14 cellular contexts compared by ENCODE assay signal in the genomic region with DNA sequence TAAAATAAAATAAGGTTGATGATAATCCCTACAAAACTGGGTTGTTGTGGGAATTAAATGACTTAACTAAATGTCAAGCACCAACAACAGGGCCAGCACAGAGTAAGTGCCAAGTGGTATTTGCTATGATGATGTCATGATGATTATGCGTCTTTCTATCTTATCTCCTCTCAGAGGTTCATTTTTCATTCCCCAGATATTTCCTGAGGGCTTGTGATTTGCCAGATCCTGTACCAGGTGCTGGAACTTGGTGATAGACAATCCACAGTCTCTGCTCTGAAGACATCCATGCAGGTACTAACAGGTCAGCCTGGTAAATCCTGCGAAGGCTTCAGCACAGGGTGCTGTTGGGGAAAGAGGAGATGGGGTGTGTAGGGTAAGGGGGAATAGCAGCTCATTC. TPM values are rescaled to one million over a fixed set of nuclear protein-coding genes. Genes with fewer than 3 reads are reported as not detected.
DNase-seq lines count a peak whose midpoint lies in the region; ATAC-seq, FAIRE-seq and TF ChIP-seq lines count a peak whose summit lies in the region.
"Had no signal": no experiment of that assay in that cellular context is flagged by ENCODE, and none has a peak within 500 bp of the region (broad histone marks: within the 10 kb centered on the region; RNA-seq: fewer than 3 reads in every experiment).

No MANE protein-coding gene starts in this region.

- intact Hi-C loops in Right ventricle myocardium inferior (cut with DNase I) (no loop called here), heart right ventricle (cut with DNase I) (loop anchor here in 4 of 10 donors (5.0 to 10.0 kb wide), 2 partner anchors 49 to 51 kb away; no protein-coding TSS in a partner anchor), lower leg skin (cut with DNase I; ENCODE audit: low total_unique reads) (no loop called here)

- H3K27ac ChIP-seq in cardiac muscle cell (peak overlapping the region; percentile 79), heart right ventricle (peak overlapping the region in 5 of 10 donors; percentile 18 to 61 (median 43))

- H3K4me3 ChIP-seq in cardiac muscle cell (no peak overlapping the region), heart right ventricle (no peak overlapping the region), lower leg skin (ENCODE audit: low read depth, poor library complexity, severe bottlenecking) (no peak overlapping the region)

- ATAC-seq in Right ventricle myocardium inferior: no peak
- no peak for ATAC-seq in T-helper 17 cell
- ATAC-seq in heart right ventricle: peak; percentile 20 to 76 (median 44)
- ATAC-seq: effector memory CD8-positive, alpha-beta T cell had no signal

- no peak for TF ChIP-seq POLR2A in lower leg skin (IDR thresholded peaks at IDR 0.05)

- no peaks in the 10 kb centered on the region for H3K9me3 ChIP-seq in cardiac muscle cell (ENCODE audit: low read depth)
- H3K9me3 ChIP-seq in T-helper 17 cell (ENCODE audit: control insufficient read depth, low read length, poor library complexity, severe bottlenecking): no peaks in the 10 kb centered on the region
- no peaks in the 10 kb centered on the region for H3K9me3 ChIP-seq in heart right ventricle

- H3K4me1 ChIP-seq in cardiac muscle cell (ENCODE audit: low read depth): peaks cover 6% of the 10 kb centered on the region
- peaks cover 0 to 64% (median 12%) of the 10 kb centered on the region in 9 donors for H3K4me1 ChIP-seq in heart right ventricle

- H3K27me3 Mint-ChIP-seq in T-helper 17 cell: no peaks in the 10 kb centered on the region
- H3K27me3 Mint-ChIP-seq in type B pancreatic cell: no peaks in the 10 kb centered on the region
- H3K27me3 Mint-ChIP-seq: effector memory CD8-positive, alpha-beta T cell had no signal

- peak overlapping the region; percentile 34 for H3K27ac Mint-ChIP-seq in T-helper 17 cell
- H3K27ac Mint-ChIP-seq in type B pancreatic cell: peak overlapping the region; percentile 86
- H3K27ac Mint-ChIP-seq: effector memory CD8-positive, alpha-beta T cell had no signal

- no peaks in the 10 kb centered on the region for H3K27me3 ChIP-seq in cardiac muscle cell
- no peaks in the 10 kb centered on the region for H3K27me3 ChIP-seq in heart right ventricle

- DNase-seq in cardiac muscle cell (ENCODE audit: low read depth in 1 of 2, low spot score in 1 of 2) (peak in 1 of 2 donors; percentile 74), Right ventricle myocardium inferior (ENCODE audit: missing footprints) (no peak), T-helper 17 cell (no peak), heart right ventricle (no peak), type B pancreatic cell (ENCODE audit: extremely low spot score, unreplicated experiment) (no peak), lower leg skin (ENCODE audit: low spot score in 2 of 2) (no peak), NCI-H2107 treated with DMSO at 0.1 percent for 48 hours (lab: John Stamatoyannopoulos, UW; ENCODE audit: unreplicated experiment) (no peak), HTR-8/SVneo (ENCODE audit: insufficient read length, low spot score) (no peak)
- DNase-seq: activated gamma-delta T cell; effector memory CD8-positive, alpha-beta T cell; Kasumi-1; NCI-H748 treated with DMSO at 0.1 percent for 48 hours; posterior cingulate gyrus had no signal

- H3K4me3 Mint-ChIP-seq in T-helper 17 cell: no peak overlapping the region
- H3K4me3 Mint-ChIP-seq in type B pancreatic cell: peak overlapping the region; percentile 47
- H3K4me3 Mint-ChIP-seq: effector memory CD8-positive, alpha-beta T cell had no signal

- H3K4me1 Mint-ChIP-seq in T-helper 17 cell (peaks cover 31% of the 10 kb centered on the region), type B pancreatic cell (ENCODE audit: unreplicated experiment) (peaks cover 22% of the 10 kb centered on the region)

- 52 to 57% methylated on average over 2 of the region's 2 CpGs for WGBS in heart right ventricle, 2 donors
- 32 to 47% methylated on average over 2 of the region's 2 CpGs for WGBS in lower leg skin, 2 donors

- FAIRE-seq in HTR-8/SVneo (lab: Jason Lieb, UNC): no peak
- FAIRE-seq: islet of Langerhans had no signal

- no peaks in the 10 kb centered on the region for H3K36me3 ChIP-seq in cardiac muscle cell
- H3K36me3 ChIP-seq in heart right ventricle: no peaks in the 10 kb centered on the region

- H3K36me3 Mint-ChIP-seq in T-helper 17 cell (ENCODE audit: low read depth) (no peaks in the 10 kb centered on the region), type B pancreatic cell (peaks cover 3% of the 10 kb centered on the region)

- no peak for TF ChIP-seq CTCF in cardiac muscle cell (IDR thresholded peaks at IDR 0.05; ENCODE audit: low read depth, low read length)
- no peak for TF ChIP-seq CTCF in heart right ventricle (IDR thresholded peaks at IDR 0.05)
- no peak for TF ChIP-seq CTCF in type B pancreatic cell (conservative IDR thresholded peaks at IDR 0.05)
- no peak for TF ChIP-seq CTCF in lower leg skin (IDR thresholded peaks at IDR 0.05)

- no peaks in the 10 kb centered on the region for H3K9me3 Mint-ChIP-seq in type B pancreatic cell
- H3K9me3 Mint-ChIP-seq: effector memory CD8-positive, alpha-beta T cell had no signal

RNA-seq across cellular contexts. Expression of a gene that starts 8.2 kb away (rescaled TPM):
- total RNA-seq in cardiac muscle cell (131 and 174 TPM in 2 replicates), Right ventricle myocardium inferior (180 TPM), T-helper 17 cell (1,000 to 10,000 TPM; 1,038 to 1,220 TPM), heart right ventricle (100 to 1,000 TPM; 132 to 345 (median 189) TPM), type B pancreatic cell (ENCODE audit: low replicate concordance) (277 and 364 TPM in 2 replicates), lower leg skin (100 to 1,000 TPM; 258 to 335 (median 307) TPM)
- polyA plus RNA-seq in cardiac muscle cell (88.7 and 98.0 TPM in 2 replicates), heart right ventricle (100 to 1,000 TPM; 134 to 243 TPM)

Comparison
In these comparisons a context has a peak if more than half of its experiments do, and no peak if none do; other contexts are left out.
1. ATAC-seq: peak in heart right ventricle (8 of 8); none in Right ventricle myocardium inferior (single experiment) and T-helper 17 cell (single experiment).